Comparison of ENCODE assay signal across 8 cellular contexts in the genomic region with DNA sequence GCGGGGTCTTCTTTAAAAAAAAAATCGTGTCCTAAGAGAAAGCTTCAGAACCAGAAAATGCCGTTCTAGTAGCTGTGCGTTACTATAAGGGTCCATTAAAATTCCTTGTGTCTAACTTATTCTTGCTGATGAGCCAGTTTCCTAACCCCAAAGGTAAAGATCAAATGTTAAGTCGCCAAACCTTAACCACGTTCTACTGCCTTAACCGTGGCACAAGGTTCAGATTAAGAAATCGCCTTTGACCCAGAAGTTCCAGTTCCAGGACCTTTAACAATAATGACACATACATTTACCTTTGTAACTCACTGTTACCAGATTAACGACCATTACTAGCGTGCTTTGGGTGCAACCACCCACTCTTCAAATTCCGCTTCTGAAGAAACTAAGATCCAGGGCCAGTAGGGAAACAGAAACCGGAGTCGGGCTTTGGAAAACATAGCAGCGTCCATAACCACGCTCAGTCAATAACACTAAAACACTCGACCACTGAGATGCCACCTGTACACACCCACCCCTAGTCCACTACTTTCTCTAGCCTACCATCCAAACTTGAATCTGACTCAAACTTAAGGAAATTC. TPM values are rescaled to one million over a fixed set of nuclear protein-coding genes. Genes with fewer than 3 reads are reported as not detected.
DNase-seq lines count a peak whose midpoint lies in the region; ATAC-seq and TF ChIP-seq lines count a peak whose summit lies in the region.

No MANE protein-coding gene starts in this region.

- TF ChIP-seq CTCF in MCF 10A (IDR thresholded peaks at IDR 0.05; ENCODE audit: unreplicated experiment) (no peak), testis (IDR thresholded peaks at IDR 0.05) (no peak)

- 1 to 3% methylated on average over 16 of the region's 16 CpGs for WGBS in testis, 2 donors

- H3K4me3 Mint-ChIP-seq in activated T-cell treated with anti-CD3 and anti-CD28 coated beads, Interleukin-2, amount 50 U/mL, for 4 hours: peak overlapping the region; percentile 96
- H3K4me3 Mint-ChIP-seq in MCF 10A (ENCODE audit: unreplicated experiment): peak overlapping the region; percentile 100

- H3K4me1 Mint-ChIP-seq in activated T-cell treated with anti-CD3 and anti-CD28 coated beads, Interleukin-2, amount 50 U/mL, for 4 hours (ENCODE audit: low read depth): peaks cover 29% of the 10 kb centered on the region
- H3K4me1 Mint-ChIP-seq in MCF 10A (ENCODE audit: insufficient read depth, unreplicated experiment): peaks cover 19% of the 10 kb centered on the region

- no peak for DNase-seq in activated T-cell treated with anti-CD3 and anti-CD28 coated beads, Interleukin-2, amount 50 U/mL, for 4 hours
- DNase-seq in activated T-cell treated with anti-CD3 and anti-CD28 coated beads, Interleukin-2, amount 50 U/mL, for 48 hours: no peak
- DNase-seq in NCI-H146 (lab: John Stamatoyannopoulos, UW) (peak; percentile 42), MCF 10A (ENCODE audit: unreplicated experiment) (no peak), left colon (peak in 1 of 2 donors; percentile 14), testis (no peak), H4 (ENCODE audit: low spot score) (no peak)

- TSS peak; percentile 78 for BruUV-seq in MCF 10A (replicated peaks; lab: Mats Ljungman, UMichigan)

- peak overlapping the region; percentile 81 to 91 for H3K4me3 ChIP-seq in testis

- peak; percentile 41 to 49 for ATAC-seq in activated T-cell treated with anti-CD3 and anti-CD28 coated beads, Interleukin-2, amount 50 U/mL, for 4 hours
- ATAC-seq in HG02571 (IDR thresholded peaks at IDR 0.05; ENCODE audit: unreplicated experiment): peak; percentile 37
- peak; percentile 63 for ATAC-seq in left colon

- H3K9me3 ChIP-seq in testis: no peaks in the 10 kb centered on the region

- no peaks in the 10 kb centered on the region for H3K9me3 Mint-ChIP-seq in activated T-cell treated with anti-CD3 and anti-CD28 coated beads, Interleukin-2, amount 50 U/mL, for 4 hours
- H3K9me3 Mint-ChIP-seq in MCF 10A (ENCODE audit: unreplicated experiment): no peaks in the 10 kb centered on the region

- H3K36me3 Mint-ChIP-seq in activated T-cell treated with anti-CD3 and anti-CD28 coated beads, Interleukin-2, amount 50 U/mL, for 4 hours (ENCODE audit: insufficient read depth): peaks cover 6% of the 10 kb centered on the region
- H3K36me3 Mint-ChIP-seq in MCF 10A (ENCODE audit: insufficient read depth, unreplicated experiment): peaks cover 14% of the 10 kb centered on the region

- TF ChIP-seq POLR2A in testis (IDR thresholded peaks at IDR 0.05): no peak

- no peaks in the 10 kb centered on the region for H3K36me3 ChIP-seq in testis (ENCODE audit: low read depth, missing control alignments)

- peaks cover 8% of the 10 kb centered on the region for H3K4me1 ChIP-seq in testis

- CTCF ChIA-PET in MCF 10A (lab: Yijun Ruan, JAX): interaction anchor here (0.6 to 1.8 kb wide), 3 partner anchors 20 to 100 kb away, joined by 3 to 7 read pairs (median 4); no protein-coding TSS in a partner anchor

- H3K27me3 ChIP-seq in testis: no peaks in the 10 kb centered on the region

- H3K27ac ChIP-seq in testis: peak overlapping the region; percentile 73 to 88

- H3K27me3 Mint-ChIP-seq in activated T-cell treated with anti-CD3 and anti-CD28 coated beads, Interleukin-2, amount 50 U/mL, for 4 hours (ENCODE audit: low read depth): peaks cover 7% of the 10 kb centered on the region
- H3K27me3 Mint-ChIP-seq in MCF 10A (ENCODE audit: insufficient read depth, unreplicated experiment): no peaks in the 10 kb centered on the region

- peak overlapping the region; percentile 100 for H3K27ac Mint-ChIP-seq in MCF 10A (ENCODE audit: low read depth, unreplicated experiment)

- POLR2A ChIA-PET in MCF 10A (lab: Yijun Ruan, JAX): interaction anchor here (0.6 to 1.6 kb wide), 9 partner anchors 19 to 921 kb away, joined by 3 to 5 read pairs (median 3); no protein-coding TSS in a partner anchor

- intact Hi-C loops in MCF 10A (cut with micrococcal nuclease) (loop anchor here (1.0 to 10.0 kb wide), 4 partner anchors 81 to 1431 kb away; partner anchors contain the start of genes GNG11 and PON2), left colon (cut with DNase I, micrococcal nuclease) (no loop called here), testis (cut with DNase I; ENCODE audit: low total_unique reads) (no loop called here)

RNA-seq across cellular contexts. Expression of gene BET1, which starts 0.6 kb away (rescaled TPM):
- total RNA-seq in activated T-cell treated with anti-CD3 and anti-CD28 coated beads, Interleukin-2, amount 50 U/mL, for 4 hours: 10 to 100 TPM; 18.0 to 19.9 (median 18.5) TPM
- 54.4 and 72.7 TPM in 2 replicates for total RNA-seq in MCF 10A (2022)
- 10 to 100 TPM; 16.3 to 16.6 TPM for total RNA-seq in left colon
- 10 to 100 TPM; 19.4 to 28.3 TPM for total RNA-seq in testis
- 23.6 TPM for polyA plus RNA-seq in testis (ENCODE audit: insufficient read depth, low read depth, low replicate concordance)
- 67.3 and 76.4 TPM in 2 replicates for total RNA-seq in H4 (2014; rRNA removed; shearing (Covaris generic))
